Comparison of ENCODE assay signal across 1 cellular context in genomic region chr19:50777830-50778303, GRCh38.
TF ChIP-seq lines count a peak whose summit lies in the region.

No MANE protein-coding gene starts in this region.

TF ChIP-seq in SK-N-SH, 30 proteins besides CTCF, POLR2A, EP300 and RAD21 (continued from another document):
- TF ChIP-seq, protein P1, sequence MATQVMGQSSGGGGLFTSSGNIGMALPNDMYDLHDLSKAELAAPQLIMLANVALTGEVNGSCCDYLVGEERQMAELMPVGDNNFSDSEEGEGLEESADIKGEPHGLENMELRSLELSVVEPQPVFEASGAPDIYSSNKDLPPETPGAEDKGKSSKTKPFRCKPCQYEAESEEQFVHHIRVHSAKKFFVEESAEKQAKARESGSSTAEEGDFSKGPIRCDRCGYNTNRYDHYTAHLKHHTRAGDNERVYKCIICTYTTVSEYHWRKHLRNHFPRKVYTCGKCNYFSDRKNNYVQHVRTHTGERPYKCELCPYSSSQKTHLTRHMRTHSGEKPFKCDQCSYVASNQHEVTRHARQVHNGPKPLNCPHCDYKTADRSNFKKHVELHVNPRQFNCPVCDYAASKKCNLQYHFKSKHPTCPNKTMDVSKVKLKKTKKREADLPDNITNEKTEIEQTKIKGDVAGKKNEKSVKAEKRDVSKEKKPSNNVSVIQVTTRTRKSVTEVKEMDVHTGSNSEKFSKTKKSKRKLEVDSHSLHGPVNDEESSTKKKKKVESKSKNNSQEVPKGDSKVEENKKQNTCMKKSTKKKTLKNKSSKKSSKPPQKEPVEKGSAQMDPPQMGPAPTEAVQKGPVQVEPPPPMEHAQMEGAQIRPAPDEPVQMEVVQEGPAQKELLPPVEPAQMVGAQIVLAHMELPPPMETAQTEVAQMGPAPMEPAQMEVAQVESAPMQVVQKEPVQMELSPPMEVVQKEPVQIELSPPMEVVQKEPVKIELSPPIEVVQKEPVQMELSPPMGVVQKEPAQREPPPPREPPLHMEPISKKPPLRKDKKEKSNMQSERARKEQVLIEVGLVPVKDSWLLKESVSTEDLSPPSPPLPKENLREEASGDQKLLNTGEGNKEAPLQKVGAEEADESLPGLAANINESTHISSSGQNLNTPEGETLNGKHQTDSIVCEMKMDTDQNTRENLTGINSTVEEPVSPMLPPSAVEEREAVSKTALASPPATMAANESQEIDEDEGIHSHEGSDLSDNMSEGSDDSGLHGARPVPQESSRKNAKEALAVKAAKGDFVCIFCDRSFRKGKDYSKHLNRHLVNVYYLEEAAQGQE (IDR thresholded peaks at IDR 0.05; ENCODE audit: low read depth, low read length) = no peak
- TF ChIP-seq GABPA (IDR thresholded peaks at IDR 0.05; ENCODE audit: low read depth) (no peak), FOXJ3 (CRISPR knock-in tag; IDR thresholded peaks at IDR 0.05) (no peak), FOSL2 (IDR thresholded peaks at IDR 0.05; ENCODE audit: borderline replicate concordance, low read depth) (no peak), MXI1 (IDR thresholded peaks at IDR 0.05; ENCODE audit: low read depth, low read length) (no peak), NFIC (IDR thresholded peaks at IDR 0.05; ENCODE audit: borderline replicate concordance) (no peak), MAX (IDR thresholded peaks at IDR 0.05; ENCODE audit: low read depth) (no peak), JUND (IDR thresholded peaks at IDR 0.05) (no peak), TAF1 (IDR thresholded peaks at IDR 0.05; ENCODE audit: borderline replicate concordance, low read depth, low read length) (no peak), YY1 (IDR thresholded peaks at IDR 0.05; ENCODE audit: low read depth) (no peak), MEF2A (IDR thresholded peaks at IDR 0.05; ENCODE audit: borderline replicate concordance, low read depth) (no peak), TEAD4 (IDR thresholded peaks at IDR 0.05; ENCODE audit: borderline replicate concordance, insufficient read depth) (no peak), TCF12 (IDR thresholded peaks at IDR 0.05) (no peak)
- TF ChIP-seq, protein P2, sequence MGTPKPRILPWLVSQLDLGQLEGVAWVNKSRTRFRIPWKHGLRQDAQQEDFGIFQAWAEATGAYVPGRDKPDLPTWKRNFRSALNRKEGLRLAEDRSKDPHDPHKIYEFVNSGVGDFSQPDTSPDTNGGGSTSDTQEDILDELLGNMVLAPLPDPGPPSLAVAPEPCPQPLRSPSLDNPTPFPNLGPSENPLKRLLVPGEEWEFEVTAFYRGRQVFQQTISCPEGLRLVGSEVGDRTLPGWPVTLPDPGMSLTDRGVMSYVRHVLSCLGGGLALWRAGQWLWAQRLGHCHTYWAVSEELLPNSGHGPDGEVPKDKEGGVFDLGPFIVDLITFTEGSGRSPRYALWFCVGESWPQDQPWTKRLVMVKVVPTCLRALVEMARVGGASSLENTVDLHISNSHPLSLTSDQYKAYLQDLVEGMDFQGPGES (IDR thresholded peaks at IDR 0.05; ENCODE audit: low read depth, low read length) = no peak
